ENCODE assay signal across 25 cellular contexts in the genomic region with DNA sequence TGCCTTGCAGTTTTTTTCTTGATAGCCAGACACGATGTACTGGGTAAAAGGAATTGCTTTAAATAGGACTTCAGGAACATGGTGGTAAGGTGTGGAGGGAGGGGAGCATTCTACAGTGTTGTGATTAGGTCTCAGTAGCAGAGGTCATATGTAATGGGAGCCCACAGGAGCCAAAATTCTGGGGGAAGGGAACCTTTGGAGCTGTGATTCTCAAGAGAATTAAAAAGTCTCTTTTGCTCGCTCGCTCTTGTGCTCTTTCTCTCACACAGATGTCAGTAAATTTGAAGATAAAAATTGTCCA. TPM values are rescaled to one million over a fixed set of nuclear protein-coding genes. Genes with fewer than 3 reads are reported as not detected.
DNase-seq lines count a peak whose midpoint lies in the region; ATAC-seq, FAIRE-seq and TF ChIP-seq lines count a peak whose summit lies in the region.
"Had no signal": no experiment of that assay in that cellular context is flagged by ENCODE, and none has a peak within 500 bp of the region (broad histone marks: within the 10 kb centered on the region; RNA-seq: fewer than 3 reads in every experiment).

No MANE protein-coding gene starts in this region.

- H3K27ac ChIP-seq in ascending aorta (peak overlapping the region; percentile 59 to 65), mesenchymal stem cell (ENCODE audit: low read length, poor library complexity, severe bottlenecking) (peak overlapping the region; percentile 68)
- H3K27ac ChIP-seq: C4-2B, SJCRH30 had no signal

- H3K23ac ChIP-seq in mesenchymal stem cell (ENCODE audit: low read length in 2 of 2), result no peak overlapping the region

- H3K4me3 ChIP-seq in ascending aorta (no peak overlapping the region), mesenchymal stem cell (ENCODE audit: insufficient read depth in 1 of 2, low read depth in 1 of 2, low read length in 2 of 2) (no peak overlapping the region), H7 (ENCODE audit: insufficient read depth, low read depth, low read length) (no peak overlapping the region)
- H3K4me3 ChIP-seq: GM12878, MG63, SJCRH30 had no signal

- no peak overlapping the region for H2AK5ac ChIP-seq in mesenchymal stem cell (ENCODE audit: low read length, severe bottlenecking)

- H2BK120ac ChIP-seq in mesenchymal stem cell (ENCODE audit: low read depth, low read length), result no peak overlapping the region

- no peak overlapping the region for H2BK12ac ChIP-seq in mesenchymal stem cell (ENCODE audit: low read length in 2 of 2)

- H2BK5ac ChIP-seq in mesenchymal stem cell (ENCODE audit: low read depth, low read length, poor library complexity, severe bottlenecking), result no peak overlapping the region

- H3K14ac ChIP-seq in mesenchymal stem cell (ENCODE audit: low read length in 2 of 2), result no peak overlapping the region

- no peak for DNase-seq in ascending aorta (ENCODE audit: low spot score in 2 of 2)
- DNase-seq in Right ventricle myocardium superior, result no peak
- DNase-seq in mesenchymal stem cell, result no peak
- DNase-seq in urothelium cell line (ENCODE audit: low spot score), result no peak
- no peak for DNase-seq in activated CD4-positive, alpha-beta T cell treated with anti-CD3 and anti-CD28 coated beads for 1 hour
- DNase-seq in H7, result no peak
- no peak for DNase-seq in central memory CD4-positive, alpha-beta T cell
- DNase-seq: CD8-positive, alpha-beta memory T cell; DMS 273 treated with DMSO at 0.1 percent for 48 hours; DMS79; GDM1; KG1; MG63; NCI-H1105 treated with DMSO at 0.1 percent for 48 hours; NCI-H2029; NCI-H446; NCI-H524 treated with DMSO at 0.1 percent for 48 hours; NCI-H774; SJCRH30 had no signal

- H3K79me1 ChIP-seq in mesenchymal stem cell (replicated peaks; ENCODE audit: low read length, poor library complexity, severe bottlenecking), result no peaks in the 10 kb centered on the region

- no peak overlapping the region for H4K8ac ChIP-seq in mesenchymal stem cell (ENCODE audit: low read length)

- TF ChIP-seq CTCF in ascending aorta (IDR thresholded peaks at IDR 0.05), result no peak

- H2BK15ac ChIP-seq in mesenchymal stem cell (ENCODE audit: low read depth, poor library complexity, severe bottlenecking), result no peak overlapping the region

- peak; percentile 83 for FAIRE-seq in urothelium cell line (lab: Jason Lieb, UNC)
- FAIRE-seq: GM12878, H54, RCC 7860 had no signal

- H3K36me3 ChIP-seq in ascending aorta (no peaks in the 10 kb centered on the region), mesenchymal stem cell (ENCODE audit: control insufficient read depth in 1 of 2, insufficient read depth in 2 of 2, low read depth in 1 of 2, low read length in 2 of 2) (no peaks in the 10 kb centered on the region), H7 (replicated peaks; ENCODE audit: control insufficient read depth, insufficient read depth, low read length) (no peaks in the 10 kb centered on the region)
- H3K36me3 ChIP-seq: MG63, SJCRH30 had no signal

- 16% methylated on average over 1 of the region's 3 CpGs for WGBS in mesenchymal stem cell

- H3K9ac ChIP-seq in mesenchymal stem cell (ENCODE audit: low read length), result no peak overlapping the region

- no peaks in the 10 kb centered on the region for H3K27me3 ChIP-seq in ascending aorta
- no peaks in the 10 kb centered on the region for H3K27me3 ChIP-seq in mesenchymal stem cell (ENCODE audit: control insufficient read depth in 1 of 2, insufficient read depth in 1 of 2, low read length in 2 of 2)
- no peaks in the 10 kb centered on the region for H3K27me3 ChIP-seq in H7 (ENCODE audit: control insufficient read depth, insufficient read depth, low read length)
- H3K27me3 ChIP-seq: MG63, SJCRH30 had no signal

- H2AFZ ChIP-seq in mesenchymal stem cell (ENCODE audit: low read depth, low read length), result no peak overlapping the region

- H3K9me3 ChIP-seq in ascending aorta (no peaks in the 10 kb centered on the region), mesenchymal stem cell (ENCODE audit: control insufficient read depth, low read length) (no peaks in the 10 kb centered on the region)
- H3K9me3 ChIP-seq: MG63, SJCRH30 had no signal

- H3K4me2 ChIP-seq in mesenchymal stem cell (ENCODE audit: low read length, poor library complexity, severe bottlenecking), result no peak overlapping the region

- H3K4ac ChIP-seq in mesenchymal stem cell (ENCODE audit: low read depth in 1 of 2, low read length in 2 of 2), result no peak overlapping the region

- no peak overlapping the region for H4K91ac ChIP-seq in mesenchymal stem cell (ENCODE audit: low read length)

- intact Hi-C loops in ascending aorta (cut with DNase I) (no loop called here), Right ventricle myocardium superior (cut with DNase I) (loop anchor here (10.0 kb wide), 1 partner anchor 73 kb away; no protein-coding TSS in a partner anchor)

- H3K18ac ChIP-seq in mesenchymal stem cell (ENCODE audit: low read depth in 1 of 2, low read length in 2 of 2), result peak overlapping the region in 1 of 2 experiments; percentile 19

- peaks cover 0 to 2% of the 10 kb centered on the region in 2 donors for H3K4me1 ChIP-seq in ascending aorta
- H3K4me1 ChIP-seq in mesenchymal stem cell (ENCODE audit: control insufficient read depth, insufficient read depth, low read depth, low read length), result no peaks in the 10 kb centered on the region
- H3K4me1 ChIP-seq: SJCRH30 had no signal

- ATAC-seq in Right ventricle myocardium superior (ENCODE audit: poor library complexity) (peak; percentile 50), GM18873 (IDR thresholded peaks at IDR 0.05; ENCODE audit: low FRiP score, unreplicated experiment) (no peak)
- ATAC-seq: GM12878 had no signal

RNA-seq across cellular contexts. Expression of a gene that starts 51.9 kb away (rescaled TPM):
- 77.9 TPM for total RNA-seq in ascending aorta
- total RNA-seq in Right ventricle myocardium superior, result 11.5 TPM
- 0.69 TPM for polyA plus RNA-seq in mesenchymal stem cell (2013, experiment 1 of 2)
- polyA plus RNA-seq in mesenchymal stem cell (2013, experiment 2 of 2), result 0.82 TPM
- not detected in 2 replicates for total RNA-seq in H7 (2014; rRNA removed; shearing (Covaris generic))
- total RNA-seq: A673 had no signal

Comparison
In these comparisons a context has a peak if more than half of its experiments do, and no peak if none do; other contexts are left out.
1. RNA of a gene that starts 51.9 kb away (total RNA-seq): 77.9 TPM in ascending aorta (single experiment) and 11.5 TPM in Right ventricle myocardium superior (single experiment); not detected in H7; every median in the first group is over 10 times any median in the second.